Comparison of ENCODE assay signal across 1 cellular context in the genomic region with DNA sequence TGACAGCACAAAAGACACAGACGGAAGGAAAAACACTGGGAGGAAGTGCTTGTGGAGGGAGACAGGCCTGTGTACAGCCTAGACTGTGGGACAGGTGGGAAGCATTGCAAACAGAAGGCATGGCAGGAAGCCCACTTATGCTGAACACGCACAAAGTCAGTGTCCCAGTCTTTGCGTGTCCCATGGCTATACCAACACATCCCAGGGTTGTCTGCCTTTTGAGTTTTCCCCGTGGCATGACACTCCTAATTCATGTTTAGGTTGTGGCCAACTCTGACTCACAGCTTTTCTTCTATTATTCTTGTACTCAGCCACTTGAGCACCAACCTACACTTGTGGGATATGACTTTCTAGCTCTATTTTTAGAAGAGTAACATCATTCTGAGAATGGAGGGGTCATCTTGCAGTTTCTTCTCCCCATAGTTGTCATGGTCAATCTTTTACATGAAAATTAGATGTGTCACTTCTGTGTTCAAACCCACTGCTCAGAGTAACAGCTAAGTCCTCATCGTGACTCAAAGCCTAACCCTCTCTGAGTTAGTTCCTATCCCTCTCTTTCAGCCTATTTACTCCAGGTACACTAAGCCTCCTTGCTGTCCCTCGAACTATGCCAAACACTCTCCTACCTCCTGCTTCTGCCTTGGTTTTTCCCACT.
TF ChIP-seq lines count a peak whose summit lies in the region.

No MANE protein-coding gene starts in this region.

TF ChIP-seq in WTC11, 78 proteins besides CTCF, POLR2A, EP300 and RAD21 (continued from another document):
- TF ChIP-seq, protein P1, sequence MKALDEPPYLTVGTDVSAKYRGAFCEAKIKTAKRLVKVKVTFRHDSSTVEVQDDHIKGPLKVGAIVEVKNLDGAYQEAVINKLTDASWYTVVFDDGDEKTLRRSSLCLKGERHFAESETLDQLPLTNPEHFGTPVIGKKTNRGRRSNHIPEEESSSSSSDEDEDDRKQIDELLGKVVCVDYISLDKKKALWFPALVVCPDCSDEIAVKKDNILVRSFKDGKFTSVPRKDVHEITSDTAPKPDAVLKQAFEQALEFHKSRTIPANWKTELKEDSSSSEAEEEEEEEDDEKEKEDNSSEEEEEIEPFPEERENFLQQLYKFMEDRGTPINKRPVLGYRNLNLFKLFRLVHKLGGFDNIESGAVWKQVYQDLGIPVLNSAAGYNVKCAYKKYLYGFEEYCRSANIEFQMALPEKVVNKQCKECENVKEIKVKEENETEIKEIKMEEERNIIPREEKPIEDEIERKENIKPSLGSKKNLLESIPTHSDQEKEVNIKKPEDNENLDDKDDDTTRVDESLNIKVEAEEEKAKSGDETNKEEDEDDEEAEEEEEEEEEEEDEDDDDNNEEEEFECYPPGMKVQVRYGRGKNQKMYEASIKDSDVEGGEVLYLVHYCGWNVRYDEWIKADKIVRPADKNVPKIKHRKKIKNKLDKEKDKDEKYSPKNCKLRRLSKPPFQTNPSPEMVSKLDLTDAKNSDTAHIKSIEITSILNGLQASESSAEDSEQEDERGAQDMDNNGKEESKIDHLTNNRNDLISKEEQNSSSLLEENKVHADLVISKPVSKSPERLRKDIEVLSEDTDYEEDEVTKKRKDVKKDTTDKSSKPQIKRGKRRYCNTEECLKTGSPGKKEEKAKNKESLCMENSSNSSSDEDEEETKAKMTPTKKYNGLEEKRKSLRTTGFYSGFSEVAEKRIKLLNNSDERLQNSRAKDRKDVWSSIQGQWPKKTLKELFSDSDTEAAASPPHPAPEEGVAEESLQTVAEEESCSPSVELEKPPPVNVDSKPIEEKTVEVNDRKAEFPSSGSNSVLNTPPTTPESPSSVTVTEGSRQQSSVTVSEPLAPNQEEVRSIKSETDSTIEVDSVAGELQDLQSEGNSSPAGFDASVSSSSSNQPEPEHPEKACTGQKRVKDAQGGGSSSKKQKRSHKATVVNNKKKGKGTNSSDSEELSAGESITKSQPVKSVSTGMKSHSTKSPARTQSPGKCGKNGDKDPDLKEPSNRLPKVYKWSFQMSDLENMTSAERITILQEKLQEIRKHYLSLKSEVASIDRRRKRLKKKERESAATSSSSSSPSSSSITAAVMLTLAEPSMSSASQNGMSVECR (CRISPR knock-in tag; IDR thresholded peaks at IDR 0.05; ENCODE audit: borderline replicate concordance): no peak
- TF ChIP-seq, protein P2, sequence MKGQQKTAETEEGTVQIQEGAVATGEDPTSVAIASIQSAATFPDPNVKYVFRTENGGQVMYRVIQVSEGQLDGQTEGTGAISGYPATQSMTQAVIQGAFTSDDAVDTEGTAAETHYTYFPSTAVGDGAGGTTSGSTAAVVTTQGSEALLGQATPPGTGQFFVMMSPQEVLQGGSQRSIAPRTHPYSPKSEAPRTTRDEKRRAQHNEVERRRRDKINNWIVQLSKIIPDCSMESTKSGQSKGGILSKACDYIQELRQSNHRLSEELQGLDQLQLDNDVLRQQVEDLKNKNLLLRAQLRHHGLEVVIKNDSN (CRISPR knock-in tag; IDR thresholded peaks at IDR 0.05): no peak
- TF ChIP-seq ETV6 (CRISPR knock-in tag; IDR thresholded peaks at IDR 0.05) (no peak), NR3C1 (CRISPR knock-in tag; conservative IDR thresholded peaks at IDR 0.05; ENCODE audit: low read depth) (no peak), ELF4 (CRISPR knock-in tag; IDR thresholded peaks at IDR 0.05; ENCODE audit: low read depth) (no peak), JUN (CRISPR knock-in tag; IDR thresholded peaks at IDR 0.05) (no peak)
- TF ChIP-seq, protein P3, sequence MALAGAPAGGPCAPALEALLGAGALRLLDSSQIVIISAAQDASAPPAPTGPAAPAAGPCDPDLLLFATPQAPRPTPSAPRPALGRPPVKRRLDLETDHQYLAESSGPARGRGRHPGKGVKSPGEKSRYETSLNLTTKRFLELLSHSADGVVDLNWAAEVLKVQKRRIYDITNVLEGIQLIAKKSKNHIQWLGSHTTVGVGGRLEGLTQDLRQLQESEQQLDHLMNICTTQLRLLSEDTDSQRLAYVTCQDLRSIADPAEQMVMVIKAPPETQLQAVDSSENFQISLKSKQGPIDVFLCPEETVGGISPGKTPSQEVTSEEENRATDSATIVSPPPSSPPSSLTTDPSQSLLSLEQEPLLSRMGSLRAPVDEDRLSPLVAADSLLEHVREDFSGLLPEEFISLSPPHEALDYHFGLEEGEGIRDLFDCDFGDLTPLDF (CRISPR knock-in tag; IDR thresholded peaks at IDR 0.05): no peak
- TF ChIP-seq, protein P4, sequence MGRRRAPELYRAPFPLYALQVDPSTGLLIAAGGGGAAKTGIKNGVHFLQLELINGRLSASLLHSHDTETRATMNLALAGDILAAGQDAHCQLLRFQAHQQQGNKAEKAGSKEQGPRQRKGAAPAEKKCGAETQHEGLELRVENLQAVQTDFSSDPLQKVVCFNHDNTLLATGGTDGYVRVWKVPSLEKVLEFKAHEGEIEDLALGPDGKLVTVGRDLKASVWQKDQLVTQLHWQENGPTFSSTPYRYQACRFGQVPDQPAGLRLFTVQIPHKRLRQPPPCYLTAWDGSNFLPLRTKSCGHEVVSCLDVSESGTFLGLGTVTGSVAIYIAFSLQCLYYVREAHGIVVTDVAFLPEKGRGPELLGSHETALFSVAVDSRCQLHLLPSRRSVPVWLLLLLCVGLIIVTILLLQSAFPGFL (CRISPR knock-in tag; IDR thresholded peaks at IDR 0.05; ENCODE audit: borderline replicate concordance): no peak
